ENCODE assay signal across 1 cellular context in the genomic region with DNA sequence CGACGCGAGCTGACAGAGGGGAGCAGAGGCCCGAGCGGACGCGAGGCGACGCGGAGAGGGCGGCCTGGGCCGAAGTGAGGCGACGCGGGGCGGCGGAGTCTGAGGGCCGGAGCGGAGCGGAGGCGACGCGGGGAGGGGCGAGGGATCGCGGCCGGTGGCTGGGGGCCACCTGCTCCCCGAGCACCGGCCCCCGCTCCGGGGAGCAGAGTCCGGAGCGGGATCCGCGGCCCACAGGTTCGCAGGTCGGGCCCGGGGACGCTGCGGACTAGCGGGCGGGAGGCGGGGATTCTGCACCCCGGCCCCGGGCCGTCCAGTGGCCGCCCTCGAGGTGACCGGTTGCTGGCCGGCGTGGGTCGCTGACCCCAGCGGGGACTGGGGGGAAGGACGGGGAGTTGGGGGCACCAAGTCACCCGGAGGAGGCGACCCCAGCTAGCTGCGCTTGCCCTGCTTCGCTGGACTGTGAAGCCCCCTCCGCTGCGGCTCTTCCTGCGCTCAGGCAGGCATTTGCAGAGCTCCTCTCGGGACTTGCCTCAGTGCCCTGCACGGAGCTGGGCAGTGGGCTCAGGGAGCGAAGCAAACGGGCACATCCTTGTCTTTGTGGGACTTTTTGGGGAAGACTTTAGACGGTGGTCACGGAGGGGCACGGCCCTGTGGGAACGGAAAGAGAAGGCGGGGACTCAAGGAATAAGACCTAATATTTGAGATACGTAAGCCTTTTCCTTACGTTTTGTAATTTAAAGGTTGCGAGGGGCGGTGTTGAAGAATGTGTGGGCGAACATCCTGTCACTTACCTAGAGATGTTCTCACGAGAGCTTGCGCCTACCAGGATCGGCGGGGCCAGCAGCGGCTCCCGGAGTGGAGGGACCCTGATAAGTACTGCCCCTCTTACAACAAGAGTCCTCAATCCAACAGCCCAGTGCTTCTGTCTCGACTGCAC.
TF ChIP-seq lines count a peak whose summit lies in the region.

No MANE protein-coding gene starts in this region.

TF ChIP-seq in HepG2, 621 proteins besides CTCF, POLR2A, EP300 and RAD21 (continued from another document):
- TF ChIP-seq ZNF746 (CRISPR knock-in tag; IDR thresholded peaks at IDR 0.05) (peak; percentile 6; the same call in 1 of the 2 replicates), MXI1 (IDR thresholded peaks at IDR 0.05; ENCODE audit: borderline replicate concordance, low read depth, low read length) (peak; percentile 4; the same call in 1 of the 3 replicates), ZNF605 (CRISPR knock-in tag; IDR thresholded peaks at IDR 0.05) (no peak), ELF3 (CRISPR knock-in tag; IDR thresholded peaks at IDR 0.05) (peak; percentile 4; the same call in 1 of the 2 replicates), RCOR2 (CRISPR knock-in tag; IDR thresholded peaks at IDR 0.05) (no peak), HNF1B (CRISPR knock-in tag; IDR thresholded peaks at IDR 0.05) (0 out of 2 replicates have a peak, but pooled peaks have one; percentile 28), ZHX2 (IDR thresholded peaks at IDR 0.05; ENCODE audit: low read depth) (no peak), ZHX2 (CRISPR knock-in tag; IDR thresholded peaks at IDR 0.05; ENCODE audit: borderline replicate concordance) (no peak), ZNF569 (CRISPR knock-in tag; IDR thresholded peaks at IDR 0.05; ENCODE audit: borderline replicate concordance) (no peak), PBX2 (CRISPR knock-in tag; IDR thresholded peaks at IDR 0.05) (peak; percentile 46; the same call in 1 of the 2 replicates), ZKSCAN8 (CRISPR knock-in tag; IDR thresholded peaks at IDR 0.05; ENCODE audit: borderline replicate concordance) (no peak), DZIP1 (CRISPR knock-in tag; IDR thresholded peaks at IDR 0.05) (0 out of 2 replicates have a peak, but pooled peaks have one; percentile 15)
- TF ChIP-seq, protein P1, sequence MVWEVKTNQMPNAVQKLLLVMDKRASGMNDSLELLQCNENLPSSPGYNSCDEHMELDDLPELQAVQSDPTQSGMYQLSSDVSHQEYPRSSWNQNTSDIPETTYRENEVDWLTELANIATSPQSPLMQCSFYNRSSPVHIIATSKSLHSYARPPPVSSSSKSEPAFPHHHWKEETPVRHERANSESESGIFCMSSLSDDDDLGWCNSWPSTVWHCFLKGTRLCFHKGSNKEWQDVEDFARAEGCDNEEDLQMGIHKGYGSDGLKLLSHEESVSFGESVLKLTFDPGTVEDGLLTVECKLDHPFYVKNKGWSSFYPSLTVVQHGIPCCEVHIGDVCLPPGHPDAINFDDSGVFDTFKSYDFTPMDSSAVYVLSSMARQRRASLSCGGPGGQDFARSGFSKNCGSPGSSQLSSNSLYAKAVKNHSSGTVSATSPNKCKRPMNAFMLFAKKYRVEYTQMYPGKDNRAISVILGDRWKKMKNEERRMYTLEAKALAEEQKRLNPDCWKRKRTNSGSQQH (CRISPR knock-in tag; IDR thresholded peaks at IDR 0.05; ENCODE audit: low read depth), result no peak; the same call in 1 of the 2 replicates
- TF ChIP-seq, protein P2, sequence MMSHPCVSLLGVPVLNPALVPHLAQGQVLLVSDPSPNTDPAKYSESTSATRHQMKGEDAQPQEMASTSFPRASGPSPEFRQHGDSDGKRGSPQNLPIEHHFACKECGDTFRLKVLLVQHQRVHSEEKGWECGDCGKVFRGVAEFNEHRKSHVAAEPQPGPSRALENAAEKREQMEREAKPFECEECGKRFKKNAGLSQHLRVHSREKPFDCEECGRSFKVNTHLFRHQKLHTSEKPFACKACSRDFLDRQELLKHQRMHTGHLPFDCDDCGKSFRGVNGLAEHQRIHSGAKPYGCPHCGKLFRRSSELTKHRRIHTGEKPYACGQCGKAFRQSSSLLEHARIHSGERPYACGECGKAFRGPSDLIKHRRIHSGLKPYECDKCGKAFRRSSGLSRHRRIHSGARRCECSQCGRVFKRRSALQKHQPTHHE (CRISPR knock-in tag; IDR thresholded peaks at IDR 0.05; ENCODE audit: borderline replicate concordance), result 0 out of 2 replicates have a peak, but pooled peaks have one; percentile 29
- TF ChIP-seq, protein P3, sequence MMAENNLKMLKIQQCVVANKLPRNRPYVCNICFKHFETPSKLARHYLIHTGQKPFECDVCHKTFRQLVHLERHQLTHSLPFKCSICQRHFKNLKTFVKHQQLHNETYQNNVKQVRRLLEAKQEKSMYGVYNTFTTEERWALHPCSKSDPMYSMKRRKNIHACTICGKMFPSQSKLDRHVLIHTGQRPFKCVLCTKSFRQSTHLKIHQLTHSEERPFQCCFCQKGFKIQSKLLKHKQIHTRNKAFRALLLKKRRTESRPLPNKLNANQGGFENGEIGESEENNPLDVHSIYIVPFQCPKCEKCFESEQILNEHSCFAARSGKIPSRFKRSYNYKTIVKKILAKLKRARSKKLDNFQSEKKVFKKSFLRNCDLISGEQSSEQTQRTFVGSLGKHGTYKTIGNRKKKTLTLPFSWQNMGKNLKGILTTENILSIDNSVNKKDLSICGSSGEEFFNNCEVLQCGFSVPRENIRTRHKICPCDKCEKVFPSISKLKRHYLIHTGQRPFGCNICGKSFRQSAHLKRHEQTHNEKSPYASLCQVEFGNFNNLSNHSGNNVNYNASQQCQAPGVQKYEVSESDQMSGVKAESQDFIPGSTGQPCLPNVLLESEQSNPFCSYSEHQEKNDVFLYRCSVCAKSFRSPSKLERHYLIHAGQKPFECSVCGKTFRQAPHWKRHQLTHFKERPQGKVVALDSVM (CRISPR knock-in tag; IDR thresholded peaks at IDR 0.05), result 0 out of 2 replicates have a peak, but pooled peaks have one; percentile 28
- TF ChIP-seq, protein P4, sequence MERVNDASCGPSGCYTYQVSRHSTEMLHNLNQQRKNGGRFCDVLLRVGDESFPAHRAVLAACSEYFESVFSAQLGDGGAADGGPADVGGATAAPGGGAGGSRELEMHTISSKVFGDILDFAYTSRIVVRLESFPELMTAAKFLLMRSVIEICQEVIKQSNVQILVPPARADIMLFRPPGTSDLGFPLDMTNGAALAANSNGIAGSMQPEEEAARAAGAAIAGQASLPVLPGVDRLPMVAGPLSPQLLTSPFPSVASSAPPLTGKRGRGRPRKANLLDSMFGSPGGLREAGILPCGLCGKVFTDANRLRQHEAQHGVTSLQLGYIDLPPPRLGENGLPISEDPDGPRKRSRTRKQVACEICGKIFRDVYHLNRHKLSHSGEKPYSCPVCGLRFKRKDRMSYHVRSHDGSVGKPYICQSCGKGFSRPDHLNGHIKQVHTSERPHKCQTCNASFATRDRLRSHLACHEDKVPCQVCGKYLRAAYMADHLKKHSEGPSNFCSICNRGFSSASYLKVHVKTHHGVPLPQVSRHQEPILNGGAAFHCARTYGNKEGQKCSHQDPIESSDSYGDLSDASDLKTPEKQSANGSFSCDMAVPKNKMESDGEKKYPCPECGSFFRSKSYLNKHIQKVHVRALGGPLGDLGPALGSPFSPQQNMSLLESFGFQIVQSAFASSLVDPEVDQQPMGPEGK (CRISPR knock-in tag; IDR thresholded peaks at IDR 0.05), result peak; percentile 72
- TF ChIP-seq, protein P5, sequence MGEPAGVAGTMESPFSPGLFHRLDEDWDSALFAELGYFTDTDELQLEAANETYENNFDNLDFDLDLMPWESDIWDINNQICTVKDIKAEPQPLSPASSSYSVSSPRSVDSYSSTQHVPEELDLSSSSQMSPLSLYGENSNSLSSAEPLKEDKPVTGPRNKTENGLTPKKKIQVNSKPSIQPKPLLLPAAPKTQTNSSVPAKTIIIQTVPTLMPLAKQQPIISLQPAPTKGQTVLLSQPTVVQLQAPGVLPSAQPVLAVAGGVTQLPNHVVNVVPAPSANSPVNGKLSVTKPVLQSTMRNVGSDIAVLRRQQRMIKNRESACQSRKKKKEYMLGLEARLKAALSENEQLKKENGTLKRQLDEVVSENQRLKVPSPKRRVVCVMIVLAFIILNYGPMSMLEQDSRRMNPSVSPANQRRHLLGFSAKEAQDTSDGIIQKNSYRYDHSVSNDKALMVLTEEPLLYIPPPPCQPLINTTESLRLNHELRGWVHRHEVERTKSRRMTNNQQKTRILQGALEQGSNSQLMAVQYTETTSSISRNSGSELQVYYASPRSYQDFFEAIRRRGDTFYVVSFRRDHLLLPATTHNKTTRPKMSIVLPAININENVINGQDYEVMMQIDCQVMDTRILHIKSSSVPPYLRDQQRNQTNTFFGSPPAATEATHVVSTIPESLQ (CRISPR knock-in tag; conservative IDR thresholded peaks at IDR 0.05), result no peak
